ENCODE assay signal across 3 cellular contexts in genomic region chr17:40467281-40467867, GRCh38.
A peak's percentile ranks its signal among the peaks of the same experiment; 100 is the strongest.
TF ChIP-seq lines count a peak whose summit lies in the region.

No MANE protein-coding gene starts in this region.

TF ChIP-seq in A549, 52 proteins besides CTCF, POLR2A, EP300 and RAD21:
- TF ChIP-seq POLR2AphosphoS2 (conservative IDR thresholded peaks at IDR 0.05; ENCODE audit: low read length) (peak; percentile 98), CEBPB (IDR thresholded peaks at IDR 0.05) (no peak), BHLHE40 (IDR thresholded peaks at IDR 0.05; ENCODE audit: low read depth, low read length) (no peak), CHD4 (IDR thresholded peaks at IDR 0.05; ENCODE audit: borderline replicate concordance) (0 out of 2 replicates have a peak, but pooled peaks have one; percentile 52), ZFP36 (IDR thresholded peaks at IDR 0.05; ENCODE audit: borderline replicate concordance, partially characterized antibody) (peak; percentile 96), HOXA7 (CRISPR knock-in tag; IDR thresholded peaks at IDR 0.05) (peak; percentile 46)

TF ChIP-seq in IMR-90, 13 proteins besides CTCF, POLR2A, EP300 and RAD21:
- TF ChIP-seq RFX5 (IDR thresholded peaks at IDR 0.05; ENCODE audit: low read depth, low read length) (no peak), CEBPB (IDR thresholded peaks at IDR 0.05; ENCODE audit: low read depth, low read length) (no peak), RCOR1 (IDR thresholded peaks at IDR 0.05; ENCODE audit: insufficient replicate concordance, low read length) (no peak), CHD1 (IDR thresholded peaks at IDR 0.05; ENCODE audit: low read depth, low read length) (no peak), MAFK (IDR thresholded peaks at IDR 0.05; ENCODE audit: low read depth, low read length) (no peak), MAZ (IDR thresholded peaks at IDR 0.05; ENCODE audit: borderline replicate concordance, low read depth, low read length) (no peak), MXI1 (IDR thresholded peaks at IDR 0.05; ENCODE audit: borderline replicate concordance, low read depth, low read length) (no peak), SMC3 (IDR thresholded peaks at IDR 0.05; ENCODE audit: low read depth, low read length) (no peak), NFE2L2 (IDR thresholded peaks at IDR 0.05; ENCODE audit: low read depth, low read length) (no peak)
- TF ChIP-seq, protein P1, sequence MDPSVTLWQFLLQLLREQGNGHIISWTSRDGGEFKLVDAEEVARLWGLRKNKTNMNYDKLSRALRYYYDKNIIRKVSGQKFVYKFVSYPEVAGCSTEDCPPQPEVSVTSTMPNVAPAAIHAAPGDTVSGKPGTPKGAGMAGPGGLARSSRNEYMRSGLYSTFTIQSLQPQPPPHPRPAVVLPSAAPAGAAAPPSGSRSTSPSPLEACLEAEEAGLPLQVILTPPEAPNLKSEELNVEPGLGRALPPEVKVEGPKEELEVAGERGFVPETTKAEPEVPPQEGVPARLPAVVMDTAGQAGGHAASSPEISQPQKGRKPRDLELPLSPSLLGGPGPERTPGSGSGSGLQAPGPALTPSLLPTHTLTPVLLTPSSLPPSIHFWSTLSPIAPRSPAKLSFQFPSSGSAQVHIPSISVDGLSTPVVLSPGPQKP (IDR thresholded peaks at IDR 0.05; ENCODE audit: borderline replicate concordance, low read depth, low read length), result no peak

TF ChIP-seq in H1, 55 proteins besides CTCF, POLR2A, EP300 and RAD21:
- TF ChIP-seq MAX (IDR thresholded peaks at IDR 0.05), result no peak
- TF ChIP-seq KDM5A (IDR thresholded peaks at IDR 0.05; ENCODE audit: low read length), result no peak
- TF ChIP-seq MAFK (IDR thresholded peaks at IDR 0.05; ENCODE audit: low read depth, low read length), result no peak
- TF ChIP-seq TBP (IDR thresholded peaks at IDR 0.05; ENCODE audit: low read depth, low read length), result no peak
- no peak for TF ChIP-seq BACH1 (IDR thresholded peaks at IDR 0.05; ENCODE audit: low read length)
- no peak for TF ChIP-seq BCL11A (IDR thresholded peaks at IDR 0.05; ENCODE audit: low read depth in 2 of 2, low read length in 2 of 2)
- TF ChIP-seq TAF1 (IDR thresholded peaks at IDR 0.05; ENCODE audit: low read depth, low read length), result no peak
- TF ChIP-seq CEBPB (IDR thresholded peaks at IDR 0.05; ENCODE audit: low read depth, low read length), result no peak
- no peak for TF ChIP-seq SP1 (IDR thresholded peaks at IDR 0.05; ENCODE audit: low read depth, low read length)
- TF ChIP-seq CHD7 (IDR thresholded peaks at IDR 0.05; ENCODE audit: insufficient replicate concordance, low read length), result no peak
